Comparison of ENCODE assay signal across 9 cellular contexts in genomic region chr17:57902800-57903759, GRCh38. TPM values are rescaled to one million over a fixed set of nuclear protein-coding genes. Genes with fewer than 3 reads are reported as not detected.
DNase-seq lines count a peak whose midpoint lies in the region; ATAC-seq, FAIRE-seq and TF ChIP-seq lines count a peak whose summit lies in the region.
"Had no signal": no experiment of that assay in that cellular context is flagged by ENCODE, and none has a peak within 500 bp of the region (broad histone marks: within the 10 kb centered on the region; RNA-seq: fewer than 3 reads in every experiment).

No MANE protein-coding gene starts in this region.

- H3K9me3 Mint-ChIP-seq in activated naive CD8-positive, alpha-beta T cell treated with anti-CD3 and anti-CD28 coated beads, Interleukin-2, amount 10 ng/mL, durations not matched to agents 7 days and 5 days: no peaks in the 10 kb centered on the region
- H3K9me3 Mint-ChIP-seq in activated naive CD8-positive, alpha-beta T cell treated with anti-CD3 and anti-CD28 coated beads for 36 hours: no peaks in the 10 kb centered on the region

- H3K36me3 ChIP-seq in ascending aorta (no peaks in the 10 kb centered on the region), kidney (ENCODE audit: control insufficient read depth in 1 of 2, insufficient read depth in 2 of 2, low read length in 2 of 2) (no peaks in the 10 kb centered on the region)

- peak; percentile 47 for ATAC-seq in activated naive CD8-positive, alpha-beta T cell treated with anti-CD3 and anti-CD28 coated beads, Interleukin-2, amount 10 ng/mL, durations not matched to agents 7 days and 5 days (ENCODE audit: low read depth)
- ATAC-seq in HG03060 (IDR thresholded peaks at IDR 0.05; ENCODE audit: low read depth, unreplicated experiment): peak; percentile 56
- ATAC-seq in stimulated activated naive CD8-positive, alpha-beta T cell treated with anti-CD3 and anti-CD28 coated beads, Interleukin-15, Interleukin-2, amounts not matched to agents 100 U/mL and 50 U/mL, for 24 hours: peak; percentile 24

- intact Hi-C loops in ascending aorta (cut with DNase I) (no loop called here), kidney (cut with DNase I) (no loop called here)

- H3K27me3 Mint-ChIP-seq in activated naive CD8-positive, alpha-beta T cell treated with anti-CD3 and anti-CD28 coated beads, Interleukin-2, amount 10 ng/mL, durations not matched to agents 7 days and 5 days: no peaks in the 10 kb centered on the region
- H3K27me3 Mint-ChIP-seq in activated naive CD8-positive, alpha-beta T cell treated with anti-CD3 and anti-CD28 coated beads for 36 hours: peaks cover 4% of the 10 kb centered on the region

- H3K4me3 Mint-ChIP-seq in activated naive CD8-positive, alpha-beta T cell treated with anti-CD3 and anti-CD28 coated beads, Interleukin-2, amount 10 ng/mL, durations not matched to agents 7 days and 5 days: no peak overlapping the region
- no peak overlapping the region for H3K4me3 Mint-ChIP-seq in activated naive CD8-positive, alpha-beta T cell treated with anti-CD3 and anti-CD28 coated beads for 36 hours

- peak overlapping the region; percentile 31 for H3K27ac Mint-ChIP-seq in activated naive CD8-positive, alpha-beta T cell treated with anti-CD3 and anti-CD28 coated beads, Interleukin-2, amount 10 ng/mL, durations not matched to agents 7 days and 5 days
- no peak overlapping the region for H3K27ac Mint-ChIP-seq in activated naive CD8-positive, alpha-beta T cell treated with anti-CD3 and anti-CD28 coated beads for 36 hours

- no peaks in the 10 kb centered on the region for H3K27me3 ChIP-seq in ascending aorta

- FAIRE-seq in kidney (lab: Jason Lieb, UNC): no peak
- FAIRE-seq: G401.6 had no signal

- peaks cover 16 to 46% of the 10 kb centered on the region in 2 donors for H3K4me1 ChIP-seq in ascending aorta
- H3K4me1 ChIP-seq in kidney (ENCODE audit: control insufficient read depth in 1 of 2, insufficient read depth in 1 of 2, low read depth in 1 of 2, low read length in 2 of 2): peaks cover 62 to 69% of the 10 kb centered on the region in 2 donors

- TF ChIP-seq CTCF in ascending aorta (IDR thresholded peaks at IDR 0.05) (no peak), kidney (IDR thresholded peaks at IDR 0.05; ENCODE audit: borderline replicate concordance, extremely low read depth, insufficient read depth) (no peak)

- peak overlapping the region in 1 of 2 donors; percentile 67 for H3K9ac ChIP-seq in kidney (ENCODE audit: low read length in 2 of 2)

- no peak for DNase-seq in activated naive CD8-positive, alpha-beta T cell treated with anti-CD3 and anti-CD28 coated beads, Interleukin-2, amount 10 ng/mL, durations not matched to agents 7 days and 5 days
- no peak for DNase-seq in activated naive CD8-positive, alpha-beta T cell treated with anti-CD3 and anti-CD28 coated beads for 36 hours
- peak; percentile 98 for DNase-seq in NCI-H2196 treated with DMSO at 0.1 percent for 48 hours (lab: John Stamatoyannopoulos, UW; ENCODE audit: unreplicated experiment)
- peak; percentile 85 to 95 for DNase-seq in ascending aorta (ENCODE audit: low spot score in 2 of 2)
- DNase-seq in kidney: peak; percentile 98
- DNase-seq in stimulated activated naive CD8-positive, alpha-beta T cell treated with anti-CD3 and anti-CD28 coated beads, Interleukin-15, Interleukin-2, amounts not matched to agents 100 U/mL and 50 U/mL, for 24 hours: no peak
- DNase-seq in putamen (ENCODE audit: low spot score): no peak

- H3K36me3 Mint-ChIP-seq in activated naive CD8-positive, alpha-beta T cell treated with anti-CD3 and anti-CD28 coated beads, Interleukin-2, amount 10 ng/mL, durations not matched to agents 7 days and 5 days: no peaks in the 10 kb centered on the region
- H3K36me3 Mint-ChIP-seq in activated naive CD8-positive, alpha-beta T cell treated with anti-CD3 and anti-CD28 coated beads for 36 hours: no peaks in the 10 kb centered on the region

- H3K4me1 Mint-ChIP-seq in activated naive CD8-positive, alpha-beta T cell treated with anti-CD3 and anti-CD28 coated beads, Interleukin-2, amount 10 ng/mL, durations not matched to agents 7 days and 5 days: peaks cover 22% of the 10 kb centered on the region
- H3K4me1 Mint-ChIP-seq in activated naive CD8-positive, alpha-beta T cell treated with anti-CD3 and anti-CD28 coated beads for 36 hours: peaks cover 3% of the 10 kb centered on the region

- no peaks in the 10 kb centered on the region for H3K9me3 ChIP-seq in ascending aorta
- H3K9me3 ChIP-seq in kidney (ENCODE audit: control insufficient read depth in 1 of 2, low read length in 2 of 2): no peaks in the 10 kb centered on the region

- POLR2A ChIA-PET in activated naive CD8-positive, alpha-beta T cell treated with anti-CD3 and anti-CD28 coated beads, Interleukin-2, amount 10 ng/mL, durations not matched to agents 7 days and 5 days (lab: Charles Lee): interaction anchor here (0.9 to 1.1 kb wide), 2 partner anchors 20 to 104 kb away, joined by 3 to 4 read pairs; partner anchors contain the start of gene SRSF1

- H3K4me3 ChIP-seq in ascending aorta: no peak overlapping the region
- peak overlapping the region; percentile 7 to 24 for H3K4me3 ChIP-seq in kidney (ENCODE audit: low read length in 2 of 2)

- H3K27ac ChIP-seq in ascending aorta (peak overlapping the region; percentile 78 to 81), kidney (ENCODE audit: low read depth in 2 of 2, low read length in 2 of 2) (peak overlapping the region; percentile 91 to 92)

RNA-seq across cellular contexts. Expression of gene CUEDC1, which starts 52.1 kb away (rescaled TPM):
- 1 to 10 TPM in 1 of 2 experiments, under 1 TPM in 1; 0.28 to 1.2 TPM for total RNA-seq in activated naive CD8-positive, alpha-beta T cell treated with anti-CD3 and anti-CD28 coated beads, Interleukin-2, amount 10 ng/mL, durations not matched to agents 7 days and 5 days
- under 1 TPM; 0.14 to 0.18 TPM for total RNA-seq in activated naive CD8-positive, alpha-beta T cell treated with anti-CD3 and anti-CD28 coated beads for 36 hours
- total RNA-seq in ascending aorta (76.1 TPM), kidney (52.3 TPM)
- 33.0 TPM for polyA plus RNA-seq in kidney (ENCODE audit: insufficient read depth, low read depth, low replicate concordance)

RNA-seq across cellular contexts. Expression of gene MRPS23, which starts 53.2 kb away (rescaled TPM):
- total RNA-seq in activated naive CD8-positive, alpha-beta T cell treated with anti-CD3 and anti-CD28 coated beads, Interleukin-2, amount 10 ng/mL, durations not matched to agents 7 days and 5 days: 10 to 100 TPM; 32.1 to 38.2 TPM
- 10 to 100 TPM; 85.0 to 91.4 TPM for total RNA-seq in activated naive CD8-positive, alpha-beta T cell treated with anti-CD3 and anti-CD28 coated beads for 36 hours
- 2.0 TPM for total RNA-seq in ascending aorta
- 40.2 TPM for total RNA-seq in kidney
- polyA plus RNA-seq in kidney (ENCODE audit: insufficient read depth, low read depth, low replicate concordance): 75.3 TPM

Comparison
In these comparisons a context has a peak if more than half of its experiments do, and no peak if none do; other contexts are left out.
1. DNase-seq: peak in NCI-H2196 treated with DMSO at 0.1 percent for 48 hours (single experiment), ascending aorta (2 of 2) and kidney (single experiment); none in activated naive CD8-positive, alpha-beta T cell treated with anti-CD3 and anti-CD28 coated beads, Interleukin-2, amount 10 ng/mL, durations not matched to agents 7 days and 5 days (single experiment), activated naive CD8-positive, alpha-beta T cell treated with anti-CD3 and anti-CD28 coated beads for 36 hours (single experiment), stimulated activated naive CD8-positive, alpha-beta T cell treated with anti-CD3 and anti-CD28 coated beads, Interleukin-15, Interleukin-2, amounts not matched to agents 100 U/mL and 50 U/mL, for 24 hours (single experiment) and putamen (single experiment).
2. H3K4me3 ChIP-seq: peak in kidney (2 of 2); none in ascending aorta (0 of 2).
3. RNA of gene CUEDC1, which starts 52.1 kb away (total RNA-seq): 76.1 TPM in ascending aorta (single experiment) and 52.3 TPM in kidney (single experiment); 0.28 to 1.2 TPM in activated naive CD8-positive, alpha-beta T cell treated with anti-CD3 and anti-CD28 coated beads, Interleukin-2, amount 10 ng/mL, durations not matched to agents 7 days and 5 days and 0.14 to 0.18 TPM in activated naive CD8-positive, alpha-beta T cell treated with anti-CD3 and anti-CD28 coated beads for 36 hours; every median in the first group is over 10 times any median in the second.
4. RNA of gene MRPS23, which starts 53.2 kb away (total RNA-seq): 85.0 to 91.4 TPM in activated naive CD8-positive, alpha-beta T cell treated with anti-CD3 and anti-CD28 coated beads for 36 hours, 40.2 TPM in kidney (single experiment) and 32.1 to 38.2 TPM in activated naive CD8-positive, alpha-beta T cell treated with anti-CD3 and anti-CD28 coated beads, Interleukin-2, amount 10 ng/mL, durations not matched to agents 7 days and 5 days; 2.0 TPM in ascending aorta (single experiment); every median in the first group is over 10 times any median in the second.
5. Peak in every context shown above with its lines, with median percentiles within 50 percentile points of each other: ATAC-seq.